In genomic region chr1:162873671-162874666, GRCh38 we compare ENCODE assay signal across 12 cellular contexts. TPM values are rescaled to one million over a fixed set of nuclear protein-coding genes. Genes with fewer than 3 reads are reported as not detected.
A peak's percentile ranks its signal among the peaks of the same experiment; 100 is the strongest.
DNase-seq lines count a peak whose midpoint lies in the region; ATAC-seq and TF ChIP-seq lines count a peak whose summit lies in the region.
"Had no signal": no experiment of that assay in that cellular context is flagged by ENCODE, and none has a peak within 500 bp of the region (broad histone marks: within the 10 kb centered on the region; RNA-seq: fewer than 3 reads in every experiment).

No MANE protein-coding gene starts in this region.

- H3K36me3 ChIP-seq in Panc1 (ENCODE audit: control insufficient read depth, insufficient read depth, low read length), result no peaks in the 10 kb centered on the region
- no peaks in the 10 kb centered on the region for H3K36me3 ChIP-seq in skeletal muscle satellite cell (ENCODE audit: insufficient read depth, low read length)
- no peaks in the 10 kb centered on the region for H3K36me3 ChIP-seq in heart left ventricle

- POLR2A ChIA-PET in Panc1 (lab: Charles Lee), result no interaction called here

- TF ChIP-seq POLR2A in heart left ventricle (IDR thresholded peaks at IDR 0.05), result no peak

- DNase-seq in HFF-Myc (ENCODE audit: extremely low read depth, low read depth), result no peak
- no peak for DNase-seq in Panc1 (ENCODE audit: low read depth, low spot score)
- DNase-seq in fibroblast of mammary gland (ENCODE audit: low read depth), result peak; percentile 92
- no peak for DNase-seq in stimulated activated CD8-positive, alpha-beta memory T cell treated with anti-CD3 and anti-CD28 coated beads, Interleukin-4, amount 100 ng/mL, for 48 hours
- DNase-seq in effector CD8-positive, alpha-beta T cell (lab: John Stamatoyannopoulos, UW), result no peak
- DNase-seq in heart left ventricle, result no peak
- DNase-seq in H4 (ENCODE audit: low spot score), result no peak
- DNase-seq: activated effector memory CD4-positive, alpha-beta T cell treated with anti-CD3 and anti-CD28 coated beads, Interleukin-2, amount 50 U/mL, for 16 hours; head of caudate nucleus; NCI-H187 treated with DMSO at 0.1 percent for 48 hours; T-helper 9 cell had no signal

- H3K9ac ChIP-seq in skeletal muscle satellite cell (ENCODE audit: low read depth, low read length), result peak overlapping the region; percentile 80

- H3K27ac ChIP-seq in Panc1 (ENCODE audit: low read length) (no peak overlapping the region), heart left ventricle (no peak overlapping the region)

- 71 to 80% (median 75%) methylated on average over 8 of the region's 8 CpGs for WGBS in heart left ventricle, 4 donors

- H3K4me2 ChIP-seq in skeletal muscle satellite cell (ENCODE audit: low read length), result peak overlapping the region; percentile 61

- H3K9me3 ChIP-seq in Panc1 (ENCODE audit: control insufficient read depth, insufficient read depth, low read depth, low read length) (no peaks in the 10 kb centered on the region), skeletal muscle satellite cell (replicated peaks; ENCODE audit: low read length) (no peaks in the 10 kb centered on the region), heart left ventricle (peaks cover 0 to 19% (median 4%) of the 10 kb centered on the region in 12 donors)

- intact Hi-C loops in Panc1 (cut with micrococcal nuclease; ENCODE audit: unreplicated experiment), result no loop called here
- intact Hi-C loops in heart left ventricle (cut with DNase I), result loop anchor here in 2 of 10 donors (5.0 to 10.0 kb wide), 2 partner anchors 191 to 193 kb away; partner anchors contain the start of gene RGS4 (in 2 of the 2)

- CTCF ChIA-PET in Panc1 (lab: Charles Lee), result interaction anchor here (1.3 kb wide), 1 partner anchor 20 kb away, joined by 6 read pairs; no protein-coding TSS in a partner anchor

- H3K27me3 ChIP-seq in Panc1 (ENCODE audit: control insufficient read depth, insufficient read depth, low read length) (peaks cover 3% of the 10 kb centered on the region; the same call in 1 of the 2 replicates), skeletal muscle satellite cell (ENCODE audit: control insufficient read depth, insufficient read depth, low read length) (no peaks in the 10 kb centered on the region), heart left ventricle (peaks cover 0 to 6% (median 0%) of the 10 kb centered on the region in 9 donors)

- no TSS peak for BruUV-seq in Panc1 (replicated peaks; lab: Mats Ljungman, UMichigan)

- no peak overlapping the region for H3K4me3 ChIP-seq in HFF-Myc (replicated peaks; ENCODE audit: low read depth, low read length)
- H3K4me3 ChIP-seq in Panc1 (ENCODE audit: low read depth in 2 of 2, low read length in 2 of 2), result no peak overlapping the region
- H3K4me3 ChIP-seq in fibroblast of mammary gland (ENCODE audit: control insufficient read depth, low read depth, low read length), result no peak overlapping the region
- peak overlapping the region; percentile 17 for H3K4me3 ChIP-seq in skeletal muscle satellite cell (ENCODE audit: low read length)
- H3K4me3 ChIP-seq in heart left ventricle, result no peak overlapping the region

- in situ Hi-C loops in Panc1 (cut with HindIII; ENCODE audit: low pct_unique_long_range_greater_than_20kb, low sequenced_read_pairs), result no loop called here

- H3K4me1 ChIP-seq in Panc1 (ENCODE audit: control insufficient read depth, insufficient read depth, low read length) (no peaks in the 10 kb centered on the region), skeletal muscle satellite cell (ENCODE audit: control insufficient read depth, insufficient read depth, low read length) (peaks cover 49% of the 10 kb centered on the region), heart left ventricle (no peaks in the 10 kb centered on the region)

- TF ChIP-seq CTCF in HFF-Myc (IDR thresholded peaks at IDR 0.05; ENCODE audit: low read depth, low read length, missing control alignments), result peak; percentile 16
- TF ChIP-seq CTCF in Panc1 (IDR thresholded peaks at IDR 0.05), result peak; percentile 28
- peak; percentile 57 for TF ChIP-seq CTCF in fibroblast of mammary gland (conservative IDR thresholded peaks at IDR 0.05; ENCODE audit: control insufficient read depth, insufficient read depth, low read depth, low read length)
- peak in 2 of 12 donors; percentile 11 to 16 for TF ChIP-seq CTCF in heart left ventricle (IDR thresholded peaks at IDR 0.05)

- peak; percentile 56 for ATAC-seq in Panc1
- ATAC-seq in heart left ventricle, result no peak

RNA-seq across cellular contexts. Expression of gene CCDC190, which starts 13.0 kb away (rescaled TPM):
- not detected for total RNA-seq in Panc1 (2021; ENCODE audit: unreplicated experiment)
- polyA plus RNA-seq in Panc1 (2012; ENCODE audit: insufficient read length), result not detected
- 0.22 TPM in 1 of 2 replicates, not detected in the other for total RNA-seq in skeletal muscle satellite cell (2012; rRNA removed)
- 1 to 10 TPM in 1 of 9 donors, under 1 TPM in 5, not detected in 3; 0.24 to 1.2 (median 0.39) TPM for total RNA-seq in heart left ventricle
- polyA plus RNA-seq in heart left ventricle, result under 1 TPM; 0.06 to 0.11 TPM
- not detected in 2 replicates for total RNA-seq in H4 (2014; rRNA removed; shearing (Covaris generic))
